17 cellular contexts compared by ENCODE assay signal in the genomic region with DNA sequence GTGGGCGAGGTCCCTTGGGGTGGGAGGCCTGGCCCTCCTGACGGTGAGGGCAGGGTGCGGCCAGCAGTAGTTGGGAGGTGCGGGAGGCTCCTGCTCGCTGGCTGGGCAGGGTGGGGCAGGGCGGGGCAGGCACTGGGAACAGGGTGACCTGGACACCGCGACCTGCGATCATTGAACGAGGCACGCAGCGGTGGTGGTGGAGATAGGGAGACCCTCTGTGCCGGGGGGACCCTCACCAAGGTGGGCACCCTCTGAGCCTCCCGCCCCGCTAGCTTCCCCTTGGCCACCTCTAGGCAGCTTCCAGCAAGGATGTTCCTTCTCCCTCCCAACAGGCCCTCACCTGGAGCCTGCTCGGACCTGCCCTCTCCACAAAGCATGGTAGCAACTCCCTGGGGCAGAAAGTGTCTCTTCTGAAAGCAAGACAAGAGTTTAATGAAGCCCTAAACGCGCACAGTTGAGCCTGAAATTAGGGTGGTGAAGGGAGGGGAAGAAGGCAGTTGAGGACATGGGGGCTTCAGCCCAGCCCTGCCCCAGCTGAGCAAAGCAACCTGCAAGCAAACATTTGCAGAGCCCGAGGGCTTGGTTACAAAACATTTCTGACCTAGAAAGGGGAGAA. TPM values are rescaled to one million over a fixed set of nuclear protein-coding genes. Genes with fewer than 3 reads are reported as not detected.
DNase-seq lines count a peak whose midpoint lies in the region; ATAC-seq and TF ChIP-seq lines count a peak whose summit lies in the region.
"Had no signal": no experiment of that assay in that cellular context is flagged by ENCODE, and none has a peak within 500 bp of the region (broad histone marks: within the 10 kb centered on the region; RNA-seq: fewer than 3 reads in every experiment).

No MANE protein-coding gene starts in this region.

- no peak overlapping the region for H3K4me3 Mint-ChIP-seq in activated T-cell treated with anti-CD3 and anti-CD28 coated beads, Interleukin-2, amount 50 U/mL, for 24 hours
- H3K4me3 Mint-ChIP-seq: activated naive CD4-positive, alpha-beta T cell treated with anti-CD3 and anti-CD28 coated beads, Interleukin-2, amount 50 U/mL, for 24 hours had no signal

- no peaks in the 10 kb centered on the region for H3K9me3 Mint-ChIP-seq in activated T-cell treated with anti-CD3 and anti-CD28 coated beads, Interleukin-2, amount 50 U/mL, for 24 hours
- H3K9me3 Mint-ChIP-seq: activated naive CD4-positive, alpha-beta T cell treated with anti-CD3 and anti-CD28 coated beads, Interleukin-2, amount 50 U/mL, for 24 hours had no signal

- POLR2A ChIA-PET in RWPE1 (lab: Yijun Ruan, JAX; ENCODE audit: low non-redundant PET), result interaction anchor here (0.5 to 1.4 kb wide), 3 partner anchors 13 to 153 kb away, joined by 3 to 4 read pairs (median 4); no protein-coding TSS in a partner anchor

- WGBS in prostate gland, result 65% methylated on average over 19 of the region's 19 CpGs

- H3K36me3 ChIP-seq in H7 (replicated peaks; ENCODE audit: control insufficient read depth, insufficient read depth, low read length) (no peaks in the 10 kb centered on the region), prostate gland (no peaks in the 10 kb centered on the region)

- H3K4me1 ChIP-seq in foreskin keratinocyte (peaks cover 14% of the 10 kb centered on the region), prostate gland (replicated peaks) (no peaks in the 10 kb centered on the region)

- no peak overlapping the region for H3K4me3 ChIP-seq in H7 (ENCODE audit: insufficient read depth, low read depth, low read length)
- no peak overlapping the region for H3K4me3 ChIP-seq in prostate gland
- H3K4me3 ChIP-seq: body of pancreas had no signal

- intact Hi-C loops in prostate gland (cut with DNase I), result no loop called here

- H3K9me3 ChIP-seq in prostate gland, result no peaks in the 10 kb centered on the region
- H3K9me3 ChIP-seq: body of pancreas had no signal

- no peaks in the 10 kb centered on the region for H3K36me3 Mint-ChIP-seq in activated T-cell treated with anti-CD3 and anti-CD28 coated beads, Interleukin-2, amount 50 U/mL, for 24 hours (ENCODE audit: low read depth)
- H3K36me3 Mint-ChIP-seq: activated naive CD4-positive, alpha-beta T cell treated with anti-CD3 and anti-CD28 coated beads, Interleukin-2, amount 50 U/mL, for 24 hours had no signal

- peaks cover 20% of the 10 kb centered on the region for H3K4me1 Mint-ChIP-seq in activated T-cell treated with anti-CD3 and anti-CD28 coated beads, Interleukin-2, amount 50 U/mL, for 24 hours (ENCODE audit: low read depth)

- DNase-seq in H7 (peak; percentile 48), RWPE1 (ENCODE audit: low spot score) (peak; percentile 48), foreskin keratinocyte (peak; percentile 56 to 82), prostate gland (ENCODE audit: low spot score) (peak; percentile 58), SHP77 (lab: John Stamatoyannopoulos, UW) (no peak), NCI-H1048 (lab: John Stamatoyannopoulos, UW) (no peak)
- no peak for DNase-seq in activated T-cell treated with anti-CD3 and anti-CD28 coated beads, Interleukin-2, amount 50 U/mL, for 24 hours
- no peak for DNase-seq in activated T-cell treated with anti-CD3 and anti-CD28 coated beads, Interleukin-2, amount 50 U/mL, for 1 hour
- DNase-seq: activated CD4-positive, alpha-beta T cell treated with anti-CD3 and anti-CD28 coated beads, Interleukin-2, amount 50 U/mL, for 4 hours; GDM1; kidney glomerular epithelial cell; NCI-H1092; NCI-H2171; NCI-H82 had no signal

- CTCF ChIA-PET in RWPE1 (lab: Yijun Ruan, JAX), result interaction anchor here (0.6 kb wide), 1 partner anchor 59 kb away, joined by 3 read pairs; no protein-coding TSS in a partner anchor

- no peak overlapping the region for H3K27ac Mint-ChIP-seq in activated T-cell treated with anti-CD3 and anti-CD28 coated beads, Interleukin-2, amount 50 U/mL, for 24 hours
- H3K27ac Mint-ChIP-seq: activated naive CD4-positive, alpha-beta T cell treated with anti-CD3 and anti-CD28 coated beads, Interleukin-2, amount 50 U/mL, for 24 hours had no signal

- H3K27me3 ChIP-seq in H7 (ENCODE audit: control insufficient read depth, insufficient read depth, low read length) (peaks cover 2% of the 10 kb centered on the region), foreskin keratinocyte (no peaks in the 10 kb centered on the region), prostate gland (replicated peaks; ENCODE audit: insufficient read depth) (no peaks in the 10 kb centered on the region)
- H3K27me3 ChIP-seq: body of pancreas had no signal

- H3K27me3 Mint-ChIP-seq in activated T-cell treated with anti-CD3 and anti-CD28 coated beads, Interleukin-2, amount 50 U/mL, for 24 hours, result no peaks in the 10 kb centered on the region
- H3K27me3 Mint-ChIP-seq: activated naive CD4-positive, alpha-beta T cell treated with anti-CD3 and anti-CD28 coated beads, Interleukin-2, amount 50 U/mL, for 24 hours had no signal

- H3K27ac ChIP-seq in RWPE1 (peak overlapping the region; percentile 99), foreskin keratinocyte (peak overlapping the region; percentile 63), prostate gland (peak overlapping the region; percentile 73 to 76)
- H3K27ac ChIP-seq: body of pancreas had no signal

- TF ChIP-seq CTCF in RWPE1 (conservative IDR thresholded peaks at IDR 0.05; ENCODE audit: low read depth), result no peak
- TF ChIP-seq CTCF in foreskin keratinocyte (conservative IDR thresholded peaks at IDR 0.05), result peak; percentile 2
- TF ChIP-seq CTCF in prostate gland (IDR thresholded peaks at IDR 0.05), result no peak

- no peak for TF ChIP-seq POLR2A in prostate gland (IDR thresholded peaks at IDR 0.05)

- peak; percentile 46 for ATAC-seq in foreskin keratinocyte
- ATAC-seq: Panc1 had no signal

RNA-seq across cellular contexts. Expression of a gene that starts 15.3 kb away (rescaled TPM):
- total RNA-seq in H7 (2014; rRNA removed; shearing (Covaris generic)), result 3.5 and 4.1 TPM in 2 replicates
- total RNA-seq in foreskin keratinocyte (35.6 and 38.5 TPM in 2 replicates), prostate gland (10 to 100 TPM; 57.4 to 94.2 TPM)
- 13.6 and 16.9 TPM in 2 replicates for polyA plus RNA-seq in foreskin keratinocyte

Comparison
In these comparisons a context has a peak if more than half of its experiments do, and no peak if none do; other contexts are left out.
1. DNase-seq: peak in H7 (single experiment), RWPE1 (single experiment), foreskin keratinocyte (2 of 2) and prostate gland (single experiment); none in SHP77 (0 of 2), activated T-cell treated with anti-CD3 and anti-CD28 coated beads, Interleukin-2, amount 50 U/mL, for 24 hours (single experiment), NCI-H1048 (single experiment) and activated T-cell treated with anti-CD3 and anti-CD28 coated beads, Interleukin-2, amount 50 U/mL, for 1 hour (single experiment).
2. Peak in every context shown above with its lines, with median percentiles within 50 percentile points of each other: H3K27ac ChIP-seq.